Comparison of ENCODE assay signal across 27 cellular contexts in the genomic region with DNA sequence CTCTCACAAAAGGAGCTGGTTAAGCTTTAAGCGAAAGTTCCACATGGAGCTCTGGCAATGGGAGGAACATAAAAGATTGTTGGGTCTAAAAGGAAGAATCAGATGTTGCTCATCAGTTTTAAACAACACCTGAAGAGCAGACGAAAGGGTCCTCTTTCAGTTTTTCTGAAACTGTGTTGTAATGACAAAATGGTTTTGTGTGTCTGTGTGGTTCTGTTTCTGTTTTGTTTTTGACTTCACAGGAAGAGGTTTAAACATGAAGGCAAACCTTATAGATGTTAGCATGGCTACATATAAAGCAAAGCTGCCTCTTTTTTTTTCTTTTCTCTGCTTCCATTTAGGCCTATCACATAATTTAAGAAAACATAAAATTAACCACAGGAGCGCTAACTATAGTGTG.
"Had no signal": no experiment of that assay in that cellular context is flagged by ENCODE, and none has a peak within 500 bp of the region (broad histone marks: within the 10 kb centered on the region; RNA-seq: fewer than 3 reads in every experiment).

No MANE protein-coding gene starts in this region.

- ATAC-seq: activated CD4-positive, CD25-positive, alpha-beta regulatory T cell treated with anti-CD3 and anti-CD28 coated beads, Interleukin-2, amount 50 U/mL, for 24 hours; activated CD8-positive, alpha-beta T cell treated with anti-CD3 and anti-CD28 coated beads, Interleukin-2, amount 10 ng/mL, durations not matched to agents 7 days and 5 days; PC-3; SK-N-SH treated with all-trans-retinoic acid at 6 μM for 48 hours had no signal

- H3K9me3 ChIP-seq: adrenal gland had no signal

- H3K9me3 Mint-ChIP-seq: activated naive CD8-positive, alpha-beta T cell treated with anti-CD3 and anti-CD28 coated beads, Interleukin-2, amount 10 ng/mL, durations not matched to agents 7 days and 5 days had no signal

- H3K36me3 ChIP-seq: adrenal gland, SJSA1 had no signal

- DNase-seq: activated CD4-positive, alpha-beta T cell treated with anti-CD3 and anti-CD28 coated beads for 48 hours; activated CD4-positive, alpha-beta T cell treated with anti-CD3 and anti-CD28 coated beads, Interleukin-2, amount 50 U/mL, for 4 hours; activated CD8-positive, alpha-beta memory T cell treated with anti-CD3 and anti-CD28 coated beads, Interleukin-2, amount 50 U/mL, for 48 hours; activated CD8-positive, alpha-beta T cell treated with anti-CD3 and anti-CD28 coated beads, Interleukin-2, amount 10 ng/mL, durations not matched to agents 7 days and 5 days; activated naive CD4-positive, alpha-beta T cell treated with anti-CD3 and anti-CD28 coated beads, Interleukin-2, amount 50 U/mL, for 16 hours; activated naive CD8-positive, alpha-beta T cell treated with anti-CD3 and anti-CD28 coated beads, Interleukin-2, amount 10 ng/mL, durations not matched to agents 7 days and 5 days; activated T-cell treated with anti-CD3 and anti-CD28 coated beads, Interleukin-2, amount 50 U/mL, for 1 hour; adrenal gland; anterior cingulate cortex; caudate nucleus; Karpas-422; NCI-H1092; NCI-H1417; NCI-H1694; NCI-H2029; NCI-H2107; NCI-H2171 treated with DMSO at 0.1 percent for 48 hours; NCI-H226; NCI-H526; NCI-H774; NK-92 treated with Interleukin-12 subunit alpha and Interleukin-12 subunit beta, amount 100 ng/mL, for 24 hours; PC-3; SHP77; SW 1271 had no signal

- H3K27me3 Mint-ChIP-seq: activated naive CD8-positive, alpha-beta T cell treated with anti-CD3 and anti-CD28 coated beads, Interleukin-2, amount 10 ng/mL, durations not matched to agents 7 days and 5 days had no signal

- H3K4me3 Mint-ChIP-seq: activated CD8-positive, alpha-beta T cell treated with anti-CD3 and anti-CD28 coated beads, Interleukin-2, amount 10 ng/mL, durations not matched to agents 7 days and 5 days; activated naive CD8-positive, alpha-beta T cell treated with anti-CD3 and anti-CD28 coated beads, Interleukin-2, amount 10 ng/mL, durations not matched to agents 7 days and 5 days had no signal

- H3K4me1 Mint-ChIP-seq: activated naive CD8-positive, alpha-beta T cell treated with anti-CD3 and anti-CD28 coated beads, Interleukin-2, amount 10 ng/mL, durations not matched to agents 7 days and 5 days had no signal

- H3K36me3 Mint-ChIP-seq: activated naive CD8-positive, alpha-beta T cell treated with anti-CD3 and anti-CD28 coated beads, Interleukin-2, amount 10 ng/mL, durations not matched to agents 7 days and 5 days had no signal

- H3K27me3 ChIP-seq: adrenal gland, SJSA1 had no signal

- H3K4me1 ChIP-seq: adrenal gland, SJSA1 had no signal

- H3K27ac Mint-ChIP-seq: activated CD8-positive, alpha-beta T cell treated with anti-CD3 and anti-CD28 coated beads, Interleukin-2, amount 10 ng/mL, durations not matched to agents 7 days and 5 days had no signal

- H3K27ac ChIP-seq: adrenal gland, SJSA1 had no signal

- H3K4me3 ChIP-seq: adrenal gland, SJSA1 had no signal
